Comparison of ENCODE assay signal across 15 cellular contexts in genomic region chr7:131211500-131211899, GRCh38.
DNase-seq lines count a peak whose midpoint lies in the region; ATAC-seq and TF ChIP-seq lines count a peak whose summit lies in the region.
"Had no signal": no experiment of that assay in that cellular context is flagged by ENCODE, and none has a peak within 500 bp of the region (broad histone marks: within the 10 kb centered on the region; RNA-seq: fewer than 3 reads in every experiment).

No MANE protein-coding gene starts in this region.

- H3K36me3 ChIP-seq in gastrocnemius medialis (no peaks in the 10 kb centered on the region), osteoblast (ENCODE audit: insufficient read depth, low read length) (no peaks in the 10 kb centered on the region)
- H3K36me3 ChIP-seq: BE2C had no signal

- no peak overlapping the region for H3K4me2 ChIP-seq in osteoblast (ENCODE audit: insufficient read depth, low read length)

- no peak for DNase-seq in Right ventricle myocardium superior
- no peak for DNase-seq in cardiac septum (ENCODE audit: low spot score)
- no peak for DNase-seq in dorsolateral prefrontal cortex
- no peak for DNase-seq in gastrocnemius medialis
- no peak for DNase-seq in osteoblast (ENCODE audit: insufficient read length, low spot score, missing footprints)
- DNase-seq: BE2C; C1 segment of cervical spinal cord; CD4-positive, CD25-positive, alpha-beta regulatory T cell; CD8-positive, alpha-beta memory T cell; COR-L47; DMS 273 treated with DMSO at 0.1 percent for 48 hours; DND-41; EL had no signal

- intact Hi-C loops in Right ventricle myocardium superior (cut with DNase I) (no loop called here), cardiac septum (cut with DNase I) (no loop called here), dorsolateral prefrontal cortex (cut with DNase I) (loop anchor here in 1 of 2 donors (10.0 kb wide), 1 partner anchor 107 kb away; no protein-coding TSS in a partner anchor), gastrocnemius medialis (cut with DNase I; ENCODE audit: low total_unique reads) (loop anchor here (1.0 kb wide), 1 partner anchor 48 kb away; no protein-coding TSS in a partner anchor)

- TF ChIP-seq POLR2A in gastrocnemius medialis (IDR thresholded peaks at IDR 0.05), result no peak

- no peak overlapping the region for H2AFZ ChIP-seq in osteoblast (ENCODE audit: low read length)

- H3K4me1 ChIP-seq in gastrocnemius medialis (peaks cover 0 to 16% of the 10 kb centered on the region in 2 donors), osteoblast (ENCODE audit: insufficient read depth, low read length) (no peaks in the 10 kb centered on the region)
- H3K4me1 ChIP-seq: BE2C had no signal

- in situ Hi-C loops in gastrocnemius medialis (cut with MboI; ENCODE audit: low sequenced_read_pairs in 4 of 4), result no loop called here

- H3K27me3 ChIP-seq in dorsolateral prefrontal cortex (no peaks in the 10 kb centered on the region), gastrocnemius medialis (no peaks in the 10 kb centered on the region), osteoblast (ENCODE audit: insufficient read depth, low read length) (no peaks in the 10 kb centered on the region)
- H3K27me3 ChIP-seq: BE2C had no signal

- TF ChIP-seq CTCF in dorsolateral prefrontal cortex (IDR thresholded peaks at IDR 0.05 in 54 of 56, conservative IDR thresholded peaks at IDR 0.05 in 2 of 56; ENCODE audit: low read depth in 1 of 56, partially characterized antibody in 56 of 56) (no peak), gastrocnemius medialis (IDR thresholded peaks at IDR 0.05 in 4 of 5, conservative IDR thresholded peaks at IDR 0.05 in 1 of 5) (no peak), osteoblast (IDR thresholded peaks at IDR 0.05; ENCODE audit: extremely low read depth, low read depth, low read length) (no peak)

- H3K27ac ChIP-seq in dorsolateral prefrontal cortex (peak overlapping the region in 52 of 59 donors; percentile 0 to 91 (median 68)), gastrocnemius medialis (peak overlapping the region in 3 of 4 donors; percentile 31 to 65 (median 45)), osteoblast (ENCODE audit: low read depth, low read length) (no peak overlapping the region)

- H4K20me1 ChIP-seq in osteoblast (ENCODE audit: insufficient read depth, low read length), result no peaks in the 10 kb centered on the region

- peak; percentile 48 for ATAC-seq in Right ventricle myocardium superior (ENCODE audit: poor library complexity)
- ATAC-seq in gastrocnemius medialis, result peak; percentile 81 to 84
- ATAC-seq in HG03460 (IDR thresholded peaks at IDR 0.05; ENCODE audit: unreplicated experiment), result no peak
- ATAC-seq: GM12878 had no signal

- no peaks in the 10 kb centered on the region for H3K79me2 ChIP-seq in osteoblast (ENCODE audit: insufficient read depth, low read length)

- H3K9me3 ChIP-seq in gastrocnemius medialis, result no peaks in the 10 kb centered on the region
- no peaks in the 10 kb centered on the region for H3K9me3 ChIP-seq in osteoblast (ENCODE audit: low read depth, low read length)
- H3K9me3 ChIP-seq: BE2C had no signal

- no peak overlapping the region for H3K4me3 ChIP-seq in dorsolateral prefrontal cortex
- H3K4me3 ChIP-seq in gastrocnemius medialis, result no peak overlapping the region
- H3K4me3 ChIP-seq in osteoblast (ENCODE audit: insufficient read depth, low read length), result no peak overlapping the region
- H3K4me3 ChIP-seq: GM12878 had no signal
